Comparison of ENCODE assay signal across 10 cellular contexts in genomic region chr7:156034397-156034796, GRCh38.
DNase-seq lines count a peak whose midpoint lies in the region; ATAC-seq and TF ChIP-seq lines count a peak whose summit lies in the region.
"Had no signal": no experiment of that assay in that cellular context is flagged by ENCODE, and none has a peak within 500 bp of the region (broad histone marks: within the 10 kb centered on the region; RNA-seq: fewer than 3 reads in every experiment).

No MANE protein-coding gene starts in this region.

- DNase-seq in NAMALWA (ENCODE audit: low spot score) (peak; percentile 49), renal cortical epithelial cell (ENCODE audit: low read depth) (peak; percentile 56), testis (no peak), psoas muscle (no peak)
- no peak for DNase-seq in activated CD4-positive, alpha-beta T cell treated with anti-CD3 and anti-CD28 coated beads, Interleukin-2, amount 50 U/mL, for 1 hour
- DNase-seq: activated CD4-positive, CD25-positive, alpha-beta regulatory T cell treated with anti-CD3 and anti-CD28 coated beads, Interleukin-2, amount 50 U/mL, for 72 hours; activated naive CD8-positive, alpha-beta T cell treated with anti-CD3 and anti-CD28 coated beads, Interleukin-2, amount 50 U/mL, for 24 hours; natural killer cell had no signal

- TF ChIP-seq CTCF in testis (IDR thresholded peaks at IDR 0.05): no peak
- no peak for TF ChIP-seq CTCF in psoas muscle (IDR thresholded peaks at IDR 0.05)

- TF ChIP-seq POLR2A in testis (IDR thresholded peaks at IDR 0.05): no peak

- H3K27me3 ChIP-seq in testis (no peaks in the 10 kb centered on the region), psoas muscle (ENCODE audit: insufficient read depth in 3 of 3, low read length in 2 of 3) (peaks cover 0 to 2% (median 0%) of the 10 kb centered on the region in 3 donors)

- intact Hi-C loops in testis (cut with DNase I; ENCODE audit: low total_unique reads): no loop called here
- intact Hi-C loops in psoas muscle (cut with DNase I): no loop called here

- no peaks in the 10 kb centered on the region for H3K9me3 ChIP-seq in testis
- H3K9me3 ChIP-seq in psoas muscle: no peaks in the 10 kb centered on the region

- ATAC-seq in GM18870 (IDR thresholded peaks at IDR 0.05; ENCODE audit: unreplicated experiment): peak; percentile 63
- ATAC-seq in HG02642 (IDR thresholded peaks at IDR 0.05; ENCODE audit: poor library complexity, unreplicated experiment): peak; percentile 51
- ATAC-seq in psoas muscle: no peak
- ATAC-seq: activated naive CD8-positive, alpha-beta T cell treated with anti-CD3 and anti-CD28 coated beads, Interleukin-2, amount 50 U/mL, for 24 hours; natural killer cell had no signal

- H3K4me1 ChIP-seq in testis (no peaks in the 10 kb centered on the region), psoas muscle (no peaks in the 10 kb centered on the region)

- 34 to 41% methylated on average over 3 of the region's 3 CpGs for WGBS in testis, 2 donors
- 41 to 47% (median 46%) methylated on average over 3 of the region's 3 CpGs for WGBS in psoas muscle, 3 donors

- H3K4me3 ChIP-seq in testis (no peak overlapping the region), psoas muscle (no peak overlapping the region)

- no peak overlapping the region for H3K27ac ChIP-seq in testis
- H3K27ac ChIP-seq in psoas muscle: no peak overlapping the region

- H3K36me3 ChIP-seq in testis (ENCODE audit: low read depth, missing control alignments) (no peaks in the 10 kb centered on the region), psoas muscle (ENCODE audit: insufficient read depth in 1 of 2, low read depth in 1 of 2) (no peaks in the 10 kb centered on the region)

Comparison
In these comparisons a context has a peak if more than half of its experiments do, and no peak if none do; other contexts are left out.
1. ATAC-seq: peak in GM18870 (single experiment) and HG02642 (single experiment); none in psoas muscle (0 of 4).
2. DNase-seq: peak in NAMALWA (single experiment) and renal cortical epithelial cell (single experiment); none in testis (single experiment), psoas muscle (0 of 2) and activated CD4-positive, alpha-beta T cell treated with anti-CD3 and anti-CD28 coated beads, Interleukin-2, amount 50 U/mL, for 1 hour (single experiment).